Comparison of ENCODE assay signal across 22 cellular contexts in genomic region chr1:21157054-21157453, GRCh38.
"Had no signal": no experiment of that assay in that cellular context is flagged by ENCODE, and none has a peak within 500 bp of the region (broad histone marks: within the 10 kb centered on the region; RNA-seq: fewer than 3 reads in every experiment).

No MANE protein-coding gene starts in this region.

- H3K4me3 ChIP-seq: adrenal gland, esophagus muscularis mucosa, gastroesophageal sphincter, heart left ventricle, left ventricle myocardium inferior, sigmoid colon, thoracic aorta, upper lobe of left lung had no signal

- H3K36me3 ChIP-seq: adrenal gland, thoracic aorta had no signal

- ATAC-seq: activated T-cell treated with anti-CD3 and anti-CD28 coated beads, Interleukin-2, amount 50 U/mL, for 4 hours; gastroesophageal sphincter; heart left ventricle; stimulated activated effector memory CD8-positive, alpha-beta T cell treated with anti-CD3 and anti-CD28 coated beads, Interleukin-12 subunit alpha, Interleukin-12 subunit beta, amount 100 ng/mL, for 72 hours; T-cell had no signal

- H3K27ac ChIP-seq: adrenal gland, esophagus muscularis mucosa, gastroesophageal sphincter, heart left ventricle, left ventricle myocardium inferior, sigmoid colon, thoracic aorta, upper lobe of left lung had no signal

- H3K27me3 ChIP-seq: adrenal gland, esophagus muscularis mucosa, gastroesophageal sphincter, heart left ventricle, sigmoid colon, upper lobe of left lung had no signal

- H3K27ac Mint-ChIP-seq: stimulated activated effector memory CD8-positive, alpha-beta T cell treated with anti-CD3 and anti-CD28 coated beads, Interleukin-12 subunit alpha, Interleukin-12 subunit beta, amount 100 ng/mL, for 72 hours; T-cell had no signal

- H3K4me3 Mint-ChIP-seq: activated T-cell treated with anti-CD3 and anti-CD28 coated beads, Interleukin-2, amount 50 U/mL, for 4 hours; stimulated activated effector memory CD8-positive, alpha-beta T cell treated with anti-CD3 and anti-CD28 coated beads, Interleukin-12 subunit alpha, Interleukin-12 subunit beta, amount 100 ng/mL, for 72 hours; T-cell had no signal

- H3K27me3 Mint-ChIP-seq: T-cell had no signal

- DNase-seq: activated CD4-positive, alpha-beta T cell treated with anti-CD3 and anti-CD28 coated beads, Interleukin-2, amount 50 U/mL, for 1 hour; activated CD4-positive, CD25-positive, alpha-beta regulatory T cell treated with anti-CD3 and anti-CD28 coated beads, Interleukin-2, amount 50 U/mL, for 72 hours; activated CD8-positive, alpha-beta memory T cell treated with anti-CD3 and anti-CD28 coated beads, Interleukin-2, amount 50 U/mL, for 4 hours; activated effector memory CD4-positive, alpha-beta T cell treated with Interleukin-2 at 50 U/mL for 16 hours; activated naive CD4-positive, alpha-beta T cell treated with anti-CD3 and anti-CD28 coated beads, Interleukin-2, amount 50 U/mL, for 16 hours; activated T-cell treated with anti-CD3 and anti-CD28 coated beads, Interleukin-2, amount 50 U/mL, for 4 hours; adrenal gland; dermis blood vessel endothelial cell; effector memory CD4-positive, alpha-beta T cell; heart left ventricle; kidney glomerular epithelial cell; left ventricle myocardium inferior; mammary epithelial cell; sigmoid colon; stimulated activated CD4-positive, alpha-beta T cell treated with anti-CD3 and anti-CD28 coated beads, Interleukin-4, amount 100 ng/mL, for 24 hours; T-cell; T-helper 9 cell; upper lobe of left lung had no signal

- H3K9me3 ChIP-seq: adrenal gland, esophagus muscularis mucosa, gastroesophageal sphincter, heart left ventricle, left ventricle myocardium inferior, sigmoid colon, thoracic aorta, upper lobe of left lung had no signal

- H3K9me3 Mint-ChIP-seq: activated T-cell treated with anti-CD3 and anti-CD28 coated beads, Interleukin-2, amount 50 U/mL, for 4 hours; stimulated activated effector memory CD8-positive, alpha-beta T cell treated with anti-CD3 and anti-CD28 coated beads, Interleukin-12 subunit alpha, Interleukin-12 subunit beta, amount 100 ng/mL, for 72 hours; T-cell had no signal
